In genomic region chr4:95877636-95878035, GRCh38 we compare ENCODE assay signal across 36 cellular contexts. TPM values are rescaled to one million over a fixed set of nuclear protein-coding genes. Genes with fewer than 3 reads are reported as not detected.
"Had no signal": no experiment of that assay in that cellular context is flagged by ENCODE, and none has a peak within 500 bp of the region (broad histone marks: within the 10 kb centered on the region; RNA-seq: fewer than 3 reads in every experiment).

No MANE protein-coding gene starts in this region.

- ATAC-seq: activated CD4-positive, alpha-beta T cell treated with anti-CD3 and anti-CD28 coated beads for 36 hours; activated CD8-positive, alpha-beta memory T cell treated with anti-CD3 and anti-CD28 coated beads, Interleukin-2, amount 10 ng/mL, durations not matched to agents 7 days and 5 days; activated CD8-positive, alpha-beta T cell treated with anti-CD3 and anti-CD28 coated beads, Interleukin-2, amount 10 ng/mL, durations not matched to agents 7 days and 5 days; gastroesophageal sphincter had no signal

- H3K4me3 Mint-ChIP-seq: activated CD4-positive, alpha-beta memory T cell treated with anti-CD3 and anti-CD28 coated beads for 36 hours; activated CD4-positive, alpha-beta T cell treated with anti-CD3 and anti-CD28 coated beads for 36 hours; activated CD4-positive, alpha-beta T cell treated with anti-CD3 and anti-CD28 coated beads, Interleukin-2, amount 10 ng/mL, durations not matched to agents 24 days and 14 days; activated CD8-positive, alpha-beta memory T cell treated with anti-CD3 and anti-CD28 coated beads, Interleukin-2, amount 10 ng/mL, durations not matched to agents 7 days and 5 days; activated CD8-positive, alpha-beta T cell treated with anti-CD3 and anti-CD28 coated beads, Interleukin-2, amount 10 ng/mL, durations not matched to agents 7 days and 5 days; activated naive CD8-positive, alpha-beta T cell; activated T-helper 1 cell treated with anti-CD3 and anti-CD28 coated beads, Interleukin-12 subunit alpha, Interleukin-12 subunit beta, Interleukin-2, Interleukin-4 antibody, amounts not matched to agents 30 ng/mL and 10 ng/mL and 1 ng/mL, durations not matched to agents 14 hours and 24 hours and 36 hours had no signal

- H3K36me3 Mint-ChIP-seq: activated CD4-positive, alpha-beta memory T cell treated with anti-CD3 and anti-CD28 coated beads for 36 hours; activated CD8-positive, alpha-beta memory T cell treated with anti-CD3 and anti-CD28 coated beads, Interleukin-2, amount 10 ng/mL, durations not matched to agents 7 days and 5 days; activated naive CD8-positive, alpha-beta T cell had no signal

- H3K4me3 ChIP-seq: cardiac muscle cell, colonic mucosa, esophagus muscularis mucosa, gastroesophageal sphincter had no signal

- H3K4me1 ChIP-seq: colonic mucosa, esophagus muscularis mucosa, gastroesophageal sphincter had no signal

- H3K27me3 Mint-ChIP-seq: activated CD4-positive, alpha-beta memory T cell treated with anti-CD3 and anti-CD28 coated beads for 36 hours; activated CD4-positive, alpha-beta T cell treated with anti-CD3 and anti-CD28 coated beads for 36 hours; activated CD4-positive, alpha-beta T cell treated with anti-CD3 and anti-CD28 coated beads, Interleukin-2, amount 10 ng/mL, durations not matched to agents 24 days and 14 days; activated CD8-positive, alpha-beta memory T cell treated with anti-CD3 and anti-CD28 coated beads, Interleukin-2, amount 10 ng/mL, durations not matched to agents 7 days and 5 days; activated naive CD8-positive, alpha-beta T cell had no signal

- H3K27me3 ChIP-seq: brain microvascular endothelial cell, cardiac muscle cell, colonic mucosa, esophagus muscularis mucosa, gastroesophageal sphincter had no signal

- H3K36me3 ChIP-seq: brain microvascular endothelial cell, cardiac muscle cell, colonic mucosa, esophagus muscularis mucosa, gastroesophageal sphincter had no signal

- H3K27ac ChIP-seq: brain microvascular endothelial cell, cardiac muscle cell, colonic mucosa, esophagus muscularis mucosa, gastroesophageal sphincter had no signal

- H3K27ac Mint-ChIP-seq: activated CD4-positive, alpha-beta memory T cell treated with anti-CD3 and anti-CD28 coated beads for 36 hours; activated CD4-positive, alpha-beta T cell treated with anti-CD3 and anti-CD28 coated beads for 36 hours; activated CD4-positive, alpha-beta T cell treated with anti-CD3 and anti-CD28 coated beads, Interleukin-2, amount 10 ng/mL, durations not matched to agents 24 days and 14 days; activated CD8-positive, alpha-beta memory T cell treated with anti-CD3 and anti-CD28 coated beads, Interleukin-2, amount 10 ng/mL, durations not matched to agents 7 days and 5 days; activated CD8-positive, alpha-beta T cell treated with anti-CD3 and anti-CD28 coated beads, Interleukin-2, amount 10 ng/mL, durations not matched to agents 7 days and 5 days; activated naive CD8-positive, alpha-beta T cell; activated T-helper 1 cell treated with anti-CD3 and anti-CD28 coated beads, Interleukin-12 subunit alpha, Interleukin-12 subunit beta, Interleukin-2, Interleukin-4 antibody, amounts not matched to agents 30 ng/mL and 10 ng/mL and 1 ng/mL, durations not matched to agents 14 hours and 24 hours and 36 hours had no signal

- H3K9me3 Mint-ChIP-seq: activated CD4-positive, alpha-beta memory T cell treated with anti-CD3 and anti-CD28 coated beads for 36 hours; activated CD4-positive, alpha-beta T cell treated with anti-CD3 and anti-CD28 coated beads, Interleukin-2, amount 10 ng/mL, durations not matched to agents 24 days and 14 days; activated T-helper 1 cell treated with anti-CD3 and anti-CD28 coated beads, Interleukin-12 subunit alpha, Interleukin-12 subunit beta, Interleukin-2, Interleukin-4 antibody, amounts not matched to agents 30 ng/mL and 10 ng/mL and 1 ng/mL, durations not matched to agents 14 hours and 24 hours and 36 hours had no signal

- H3K9me3 ChIP-seq: colonic mucosa, gastroesophageal sphincter had no signal

- FAIRE-seq: astrocyte, endometrium, endothelial cell of umbilical vein had no signal

- H3K4me1 Mint-ChIP-seq: activated CD4-positive, alpha-beta T cell treated with anti-CD3 and anti-CD28 coated beads for 36 hours; activated CD4-positive, alpha-beta T cell treated with anti-CD3 and anti-CD28 coated beads, Interleukin-2, amount 10 ng/mL, durations not matched to agents 24 days and 14 days; activated CD8-positive, alpha-beta memory T cell treated with anti-CD3 and anti-CD28 coated beads, Interleukin-2, amount 10 ng/mL, durations not matched to agents 7 days and 5 days had no signal

- DNase-seq: activated CD4-positive, alpha-beta memory T cell treated with anti-CD3 and anti-CD28 coated beads for 36 hours; activated CD4-positive, alpha-beta T cell treated with anti-CD3 and anti-CD28 coated beads for 36 hours; activated CD4-positive, alpha-beta T cell treated with anti-CD3 and anti-CD28 coated beads, Interleukin-2, amount 10 ng/mL, durations not matched to agents 24 days and 14 days; activated CD4-positive, CD25-positive, alpha-beta regulatory T cell; activated CD4-positive, CD25-positive, alpha-beta regulatory T cell treated with anti-CD3 and anti-CD28 coated beads, Interleukin-2, amount 50 U/mL, for 72 hours; activated CD8-positive, alpha-beta memory T cell treated with anti-CD3 and anti-CD28 coated beads, Interleukin-2, amount 10 ng/mL, durations not matched to agents 7 days and 5 days; activated CD8-positive, alpha-beta memory T cell treated with anti-CD3 and anti-CD28 coated beads, Interleukin-2, amount 50 U/mL, for 4 hours; activated CD8-positive, alpha-beta T cell treated with anti-CD3 and anti-CD28 coated beads, Interleukin-2, amount 10 ng/mL, durations not matched to agents 7 days and 5 days; activated gamma-delta T cell; activated naive CD4-positive, alpha-beta T cell; activated naive CD4-positive, alpha-beta T cell treated with anti-CD3 and anti-CD28 coated beads, Interleukin-2, amount 50 U/mL, for 16 hours; activated T-cell treated with anti-CD3 and anti-CD28 coated beads, Interleukin-2, amount 50 U/mL, for 1 hour; activated T-cell treated with anti-CD3 and anti-CD28 coated beads, Interleukin-2, amount 50 U/mL, for 48 hours; amniotic stem cell; anterior cingulate cortex; brain microvascular endothelial cell; central memory CD4-positive, alpha-beta T cell; cerebellar nuclear complex; colonic mucosa; effector CD8-positive, alpha-beta T cell; erythroblast; foreskin melanocyte; T-helper 2 cell had no signal

RNA-seq across cellular contexts. Expression of gene PDHA2, which starts 37.7 kb away (rescaled TPM):
- total RNA-seq: activated CD4-positive, alpha-beta memory T cell treated with anti-CD3 and anti-CD28 coated beads for 36 hours; activated CD4-positive, alpha-beta T cell treated with anti-CD3 and anti-CD28 coated beads for 36 hours; activated CD4-positive, alpha-beta T cell treated with anti-CD3 and anti-CD28 coated beads, Interleukin-2, amount 10 ng/mL, durations not matched to agents 24 days and 14 days; activated CD8-positive, alpha-beta memory T cell treated with anti-CD3 and anti-CD28 coated beads for 36 hours; activated CD8-positive, alpha-beta memory T cell treated with anti-CD3 and anti-CD28 coated beads, Interleukin-2, amount 10 ng/mL, durations not matched to agents 7 days and 5 days; activated CD8-positive, alpha-beta T cell treated with anti-CD3 and anti-CD28 coated beads, Interleukin-2, amount 10 ng/mL, durations not matched to agents 7 days and 5 days; activated T-helper 1 cell treated with anti-CD3 and anti-CD28 coated beads, Interleukin-12 subunit alpha, Interleukin-12 subunit beta, Interleukin-2, Interleukin-4 antibody, amounts not matched to agents 30 ng/mL and 10 ng/mL and 1 ng/mL, durations not matched to agents 14 hours and 24 hours and 36 hours; astrocyte; cardiac muscle cell; colonic mucosa; dermis microvascular lymphatic vessel endothelial cell; endothelial cell of umbilical vein; esophagus muscularis mucosa; gastroesophageal sphincter; glomerular endothelial cell; T-helper 1 cell treated with Interleukin-12 subunit alpha and Interleukin-12 subunit beta and Interleukin-4 antibody, amounts not matched to agents 30 ng/mL and 1 ng/mL, for 36 hours had no signal
- polyA plus RNA-seq: adipose tissue, cardiac muscle cell, endothelial cell of umbilical vein had no signal
